ENCODE assay signal across 18 cellular contexts in genomic region chr3:157204880-157205279, GRCh38. TPM values are rescaled to one million over a fixed set of nuclear protein-coding genes. Genes with fewer than 3 reads are reported as not detected.
A peak's percentile ranks its signal among the peaks of the same experiment; 100 is the strongest.
DNase-seq lines count a peak whose midpoint lies in the region; ATAC-seq and TF ChIP-seq lines count a peak whose summit lies in the region.
"Had no signal": no experiment of that assay in that cellular context is flagged by ENCODE, and none has a peak within 500 bp of the region (broad histone marks: within the 10 kb centered on the region; RNA-seq: fewer than 3 reads in every experiment).

No MANE protein-coding gene starts in this region.

- no peak for DNase-seq in left ventricle myocardium inferior
- DNase-seq in left ventricle myocardium superior: no peak
- peak; percentile 19 for DNase-seq in amniotic epithelial cell (ENCODE audit: low read depth)
- peak; percentile 8 to 12 for DNase-seq in lung microvascular endothelial cell (ENCODE audit: low read depth in 2 of 2)
- no peak for DNase-seq in CD4-positive, alpha-beta memory T cell
- no peak for DNase-seq in dorsolateral prefrontal cortex
- DNase-seq: DND-41; NCI-H146; NCI-H2029; NCI-H345; NK-92 treated with Interleukin-12 subunit alpha and Interleukin-12 subunit beta, amount 100 ng/mL, for 24 hours; SIG-M5 had no signal

- peak overlapping the region; percentile 19 for H3K27ac ChIP-seq in left ventricle myocardium inferior (replicated peaks)
- no peak overlapping the region for H3K27ac ChIP-seq in CD4-positive, alpha-beta memory T cell (ENCODE audit: low read depth, low read length)
- no peak overlapping the region for H3K27ac ChIP-seq in dorsolateral prefrontal cortex
- H3K27ac ChIP-seq: 22Rv1, KMS-11 had no signal

- intact Hi-C loops in left ventricle myocardium inferior (cut with micrococcal nuclease): loop anchor here (5.0 kb wide), 1 partner anchor 287 kb away; no protein-coding TSS in a partner anchor
- intact Hi-C loops in left ventricle myocardium superior (cut with micrococcal nuclease): loop anchor here (2.0 kb wide), 1 partner anchor 288 kb away; no protein-coding TSS in a partner anchor
- intact Hi-C loops in CD4-positive, alpha-beta memory T cell (cut with micrococcal nuclease): no loop called here
- intact Hi-C loops in dorsolateral prefrontal cortex (cut with DNase I): loop anchor here (5.0 to 10.0 kb wide), 4 partner anchors 37 to 287 kb away; no protein-coding TSS in a partner anchor

- peaks cover 13% of the 10 kb centered on the region for H3K4me1 ChIP-seq in left ventricle myocardium inferior
- H3K4me1 ChIP-seq in CD4-positive, alpha-beta memory T cell (ENCODE audit: insufficient read depth, low read length): no peaks in the 10 kb centered on the region

- CTCF ChIA-PET in CD4-positive, alpha-beta memory T cell (lab: Charles Lee; ENCODE audit: partially characterized antibody): interaction anchor here (0.5 to 1.8 kb wide), 3 partner anchors 35 to 1138 kb away, joined by 3 to 6 read pairs (median 5); no protein-coding TSS in a partner anchor

- H3K27ac Mint-ChIP-seq in CD4-positive, alpha-beta memory T cell: no peak overlapping the region

- POLR2A ChIA-PET in CD4-positive, alpha-beta memory T cell (lab: Charles Lee; ENCODE audit: partially characterized antibody): no interaction called here

- H3K27me3 ChIP-seq in left ventricle myocardium inferior (ENCODE audit: low read depth): no peaks in the 10 kb centered on the region
- H3K27me3 ChIP-seq in CD4-positive, alpha-beta memory T cell (ENCODE audit: insufficient read depth, low read length): no peaks in the 10 kb centered on the region
- H3K27me3 ChIP-seq in dorsolateral prefrontal cortex: no peaks in the 10 kb centered on the region

- H3K4me3 ChIP-seq in left ventricle myocardium inferior (no peak overlapping the region), dorsolateral prefrontal cortex (no peak overlapping the region)
- H3K4me3 ChIP-seq in CD4-positive, alpha-beta memory T cell (ENCODE audit: low read length in 2 of 2): no peak overlapping the region
- H3K4me3 ChIP-seq: GM12878 had no signal

- H3K36me3 Mint-ChIP-seq in CD4-positive, alpha-beta memory T cell: no peaks in the 10 kb centered on the region
- H3K36me3 Mint-ChIP-seq: CD4-positive, CD25-positive, alpha-beta regulatory T cell had no signal

- ATAC-seq in left ventricle myocardium superior (no peak), GM19467 (IDR thresholded peaks at IDR 0.05; ENCODE audit: unreplicated experiment) (no peak), GM21526 (IDR thresholded peaks at IDR 0.05; ENCODE audit: low FRiP score, unreplicated experiment) (no peak)
- ATAC-seq: GM12878 had no signal

- peaks cover 3% of the 10 kb centered on the region for H3K36me3 ChIP-seq in left ventricle myocardium inferior
- no peaks in the 10 kb centered on the region for H3K36me3 ChIP-seq in CD4-positive, alpha-beta memory T cell (ENCODE audit: insufficient read depth, low read length)

- H3K4me1 Mint-ChIP-seq in CD4-positive, alpha-beta memory T cell: no peaks in the 10 kb centered on the region

- no peaks in the 10 kb centered on the region for H3K9me3 ChIP-seq in left ventricle myocardium inferior (replicated peaks)
- H3K9me3 ChIP-seq in CD4-positive, alpha-beta memory T cell (ENCODE audit: control insufficient read depth in 1 of 2, low read length in 2 of 2): no peaks in the 10 kb centered on the region

- no peak overlapping the region for H3K4me3 Mint-ChIP-seq in CD4-positive, alpha-beta memory T cell
- H3K4me3 Mint-ChIP-seq: CD4-positive, CD25-positive, alpha-beta regulatory T cell had no signal

- H3K9me3 Mint-ChIP-seq in CD4-positive, alpha-beta memory T cell: no peaks in the 10 kb centered on the region

- TF ChIP-seq CTCF in left ventricle myocardium inferior (IDR thresholded peaks at IDR 0.05; ENCODE audit: borderline replicate concordance) (no peak), dorsolateral prefrontal cortex (IDR thresholded peaks at IDR 0.05 in 54 of 56, conservative IDR thresholded peaks at IDR 0.05 in 2 of 56; ENCODE audit: low read depth in 1 of 56, partially characterized antibody in 56 of 56) (no peak)

- no peaks in the 10 kb centered on the region for H3K27me3 Mint-ChIP-seq in CD4-positive, alpha-beta memory T cell
- H3K27me3 Mint-ChIP-seq: CD4-positive, CD25-positive, alpha-beta regulatory T cell had no signal

RNA-seq across cellular contexts. Expression of gene CCNL1, which starts 44.9 kb away (rescaled TPM):
- total RNA-seq in left ventricle myocardium inferior: 19.2 TPM
- 30.7 TPM for total RNA-seq in left ventricle myocardium superior
- 70.0 and 171 TPM in 2 replicates for total RNA-seq in lung microvascular endothelial cell
- total RNA-seq in CD4-positive, alpha-beta memory T cell: 100 to 1,000 TPM; 327 to 330 TPM
- polyA plus RNA-seq in CD4-positive, alpha-beta memory T cell: 10 to 100 TPM; 62.7 to 69.7 TPM
- 100 to 1,000 TPM in 38 of 120 experiments, 10 to 100 TPM in 82; 53.0 to 156 (median 94.4) TPM for total RNA-seq in dorsolateral prefrontal cortex

Comparison
In these comparisons a context has a peak if more than half of its experiments do, and no peak if none do; other contexts are left out.
1. DNase-seq: peak in amniotic epithelial cell (single experiment) and lung microvascular endothelial cell (2 of 2); none in left ventricle myocardium inferior (single experiment), left ventricle myocardium superior (single experiment), CD4-positive, alpha-beta memory T cell (0 of 5) and dorsolateral prefrontal cortex (0 of 10).